In genomic region chr4:75101906-75102888, GRCh38 we compare ENCODE assay signal across 14 cellular contexts.
DNase-seq lines count a peak whose midpoint lies in the region; ATAC-seq and TF ChIP-seq lines count a peak whose summit lies in the region.
"Had no signal": no experiment of that assay in that cellular context is flagged by ENCODE, and none has a peak within 500 bp of the region (broad histone marks: within the 10 kb centered on the region; RNA-seq: fewer than 3 reads in every experiment).

No MANE protein-coding gene starts in this region.

- peaks cover 0 to 4% (median under 1%) of the 10 kb centered on the region in 5 donors for H3K27me3 Mint-ChIP-seq in naive thymus-derived CD4-positive, alpha-beta T cell
- H3K27me3 Mint-ChIP-seq: activated CD4-positive, alpha-beta memory T cell treated with anti-CD3 and anti-CD28 coated beads, Interleukin-2, amount 10 ng/mL, durations not matched to agents 7 days and 5 days had no signal

- no peaks in the 10 kb centered on the region for H3K4me1 Mint-ChIP-seq in naive thymus-derived CD4-positive, alpha-beta T cell
- H3K4me1 Mint-ChIP-seq: activated CD4-positive, alpha-beta memory T cell treated with anti-CD3 and anti-CD28 coated beads, Interleukin-2, amount 10 ng/mL, durations not matched to agents 7 days and 5 days had no signal

- H3K27me3 ChIP-seq in naive thymus-derived CD4-positive, alpha-beta T cell (ENCODE audit: control insufficient read depth in 2 of 2, insufficient read depth in 2 of 2, low read length in 2 of 2) = no peaks in the 10 kb centered on the region
- H3K27me3 ChIP-seq in SJCRH30 = no peaks in the 10 kb centered on the region
- H3K27me3 ChIP-seq: cardiac muscle cell had no signal

- peaks cover 0 to 6% (median 0%) of the 10 kb centered on the region in 5 donors for H3K36me3 Mint-ChIP-seq in naive thymus-derived CD4-positive, alpha-beta T cell

- TF ChIP-seq CTCF in GM20000 (IDR thresholded peaks at IDR 0.05; ENCODE audit: extremely low read depth, missing control alignments) = no peak

- intact Hi-C loops in naive thymus-derived CD4-positive, alpha-beta T cell (cut with micrococcal nuclease) = no loop called here

- POLR2A ChIA-PET in naive thymus-derived CD4-positive, alpha-beta T cell (lab: Charles Lee) = no interaction called here

- no peak overlapping the region for H3K27ac Mint-ChIP-seq in naive thymus-derived CD4-positive, alpha-beta T cell
- H3K27ac Mint-ChIP-seq: activated CD4-positive, alpha-beta memory T cell treated with anti-CD3 and anti-CD28 coated beads, Interleukin-2, amount 10 ng/mL, durations not matched to agents 7 days and 5 days; T-helper 1 cell treated with Interleukin-12 subunit alpha and Interleukin-12 subunit beta and Interleukin-4 antibody, amounts not matched to agents 30 μg/mL and 1 μg/mL, for 36 hours had no signal

- ATAC-seq in GM18499 (IDR thresholded peaks at IDR 0.05; ENCODE audit: insufficient read depth, unreplicated experiment) (peak; percentile 42), HG02943 (IDR thresholded peaks at IDR 0.05; ENCODE audit: low read depth, unreplicated experiment) (peak; percentile 44)
- no peak for ATAC-seq in naive thymus-derived CD4-positive, alpha-beta T cell

- H3K4me3 Mint-ChIP-seq in naive thymus-derived CD4-positive, alpha-beta T cell = no peak overlapping the region
- H3K4me3 Mint-ChIP-seq: activated CD4-positive, alpha-beta memory T cell treated with anti-CD3 and anti-CD28 coated beads, Interleukin-2, amount 10 ng/mL, durations not matched to agents 7 days and 5 days; T-helper 1 cell treated with Interleukin-12 subunit alpha and Interleukin-12 subunit beta and Interleukin-4 antibody, amounts not matched to agents 30 μg/mL and 1 μg/mL, for 36 hours had no signal

- H3K9me3 Mint-ChIP-seq in naive thymus-derived CD4-positive, alpha-beta T cell = peaks cover 0 to 33% (median 14%) of the 10 kb centered on the region in 11 donors

- no peaks in the 10 kb centered on the region for H3K4me1 ChIP-seq in naive thymus-derived CD4-positive, alpha-beta T cell (ENCODE audit: control insufficient read depth in 2 of 2, insufficient read depth in 2 of 2, low read length in 2 of 2)
- H3K4me1 ChIP-seq in SJCRH30 = no peaks in the 10 kb centered on the region
- H3K4me1 ChIP-seq: parathyroid adenoma had no signal

- CTCF ChIA-PET in naive thymus-derived CD4-positive, alpha-beta T cell (lab: Charles Lee) = no interaction called here

- no peak overlapping the region for H3K27ac ChIP-seq in naive thymus-derived CD4-positive, alpha-beta T cell (ENCODE audit: low read depth, low read length)
- no peak overlapping the region for H3K27ac ChIP-seq in SJCRH30
- H3K27ac ChIP-seq: cardiac muscle cell, parathyroid adenoma, PC-9 had no signal

- no peak overlapping the region for H3K4me3 ChIP-seq in naive thymus-derived CD4-positive, alpha-beta T cell (ENCODE audit: low read length)
- no peak overlapping the region for H3K4me3 ChIP-seq in SJCRH30
- H3K4me3 ChIP-seq: cardiac muscle cell, PC-9 had no signal

- H3K9me3 ChIP-seq in naive thymus-derived CD4-positive, alpha-beta T cell (ENCODE audit: control insufficient read depth in 2 of 3, low read length in 3 of 3) = peaks cover 0 to 4% (median 0%) of the 10 kb centered on the region in 3 experiments
- H3K9me3 ChIP-seq in SJCRH30 (replicated peaks) = peaks cover 7% of the 10 kb centered on the region; the same call in 1 of the 2 replicates

- H3K36me3 ChIP-seq in naive thymus-derived CD4-positive, alpha-beta T cell (ENCODE audit: control insufficient read depth in 2 of 3, insufficient read depth in 3 of 3, low read length in 3 of 3) = no peaks in the 10 kb centered on the region
- no peaks in the 10 kb centered on the region; the same call in 1 of the 2 replicates for H3K36me3 ChIP-seq in SJCRH30
- H3K36me3 ChIP-seq: cardiac muscle cell had no signal

- DNase-seq in GM20000 (ENCODE audit: low spot score) (peak; percentile 17), MV-4-11 (lab: John Stamatoyannopoulos, UW) (peak; percentile 66), SJCRH30 (no peak)
- DNase-seq in naive thymus-derived CD4-positive, alpha-beta T cell = no peak
- no peak for DNase-seq in activated CD4-positive, alpha-beta T cell treated with anti-CD3 and anti-CD28 coated beads for 48 hours
- no peak for DNase-seq in activated CD8-positive, alpha-beta memory T cell treated with anti-CD3 and anti-CD28 coated beads, Interleukin-2, amount 50 U/mL, for 4 hours
- DNase-seq: activated CD4-positive, alpha-beta memory T cell treated with anti-CD3 and anti-CD28 coated beads, Interleukin-2, amount 10 ng/mL, durations not matched to agents 7 days and 5 days; DMS153; PC-9 had no signal

Comparison
In these comparisons a context has a peak if more than half of its experiments do, and no peak if none do; other contexts are left out.
1. DNase-seq: peak in GM20000 (single experiment) and MV-4-11 (single experiment); none in naive thymus-derived CD4-positive, alpha-beta T cell (0 of 9), activated CD4-positive, alpha-beta T cell treated with anti-CD3 and anti-CD28 coated beads for 48 hours (single experiment), activated CD8-positive, alpha-beta memory T cell treated with anti-CD3 and anti-CD28 coated beads, Interleukin-2, amount 50 U/mL, for 4 hours (single experiment) and SJCRH30 (0 of 2).